Comparison of ENCODE assay signal across 18 cellular contexts in the genomic region with DNA sequence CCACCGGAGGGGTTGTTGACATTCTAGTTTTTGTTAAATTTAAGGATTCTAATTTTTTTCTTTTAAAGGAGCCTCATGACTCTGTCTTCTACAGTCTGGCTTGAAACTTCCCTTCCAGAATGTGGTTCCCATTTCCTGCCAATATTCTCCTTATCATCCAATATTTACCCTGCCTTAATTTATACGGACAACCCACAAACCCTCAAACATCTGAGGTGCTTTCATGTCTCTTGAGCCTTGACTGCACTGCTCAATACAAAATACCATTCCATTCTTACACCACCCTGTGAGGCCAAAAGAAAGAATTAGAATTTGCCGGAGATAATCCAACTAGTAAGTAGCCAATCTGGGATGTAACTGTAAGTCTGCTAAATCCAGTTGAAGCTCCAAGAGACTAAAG.
"Had no signal": no experiment of that assay in that cellular context is flagged by ENCODE, and none has a peak within 500 bp of the region (broad histone marks: within the 10 kb centered on the region; RNA-seq: fewer than 3 reads in every experiment).

No MANE protein-coding gene starts in this region.

- DNase-seq: KBM-7, MG63, NCI-H1092, NCI-H1105 treated with DMSO at 0.1 percent for 48 hours, NCI-H187, NCI-H2029, NCI-H2081 treated with DMSO at 0.1 percent for 48 hours, NCI-H2171, NCI-H345, NCI-H446 treated with DMSO at 0.1 percent for 48 hours, NCI-H510A treated with DMSO at 0.1 percent for 48 hours, NCI-H526, Right ventricle myocardium superior, RPMI8226, SIG-M5 had no signal

- H3K27ac ChIP-seq: SJSA1, SK-N-MC had no signal

- H3K4me3 ChIP-seq: MG63, SJSA1, SK-N-MC had no signal

- FAIRE-seq: RCC 7860 had no signal

- H3K36me3 ChIP-seq: MG63, SJSA1 had no signal

- H3K27me3 ChIP-seq: MG63, SJSA1 had no signal

- H3K9me3 ChIP-seq: MG63, SJSA1 had no signal

- H3K4me1 ChIP-seq: SJSA1 had no signal
